Comparison of ENCODE assay signal across 25 cellular contexts in genomic region chr3:64916192-64916798, GRCh38.
DNase-seq lines count a peak whose midpoint lies in the region; ATAC-seq, FAIRE-seq and TF ChIP-seq lines count a peak whose summit lies in the region.
"Had no signal": no experiment of that assay in that cellular context is flagged by ENCODE, and none has a peak within 500 bp of the region (broad histone marks: within the 10 kb centered on the region; RNA-seq: fewer than 3 reads in every experiment).

No MANE protein-coding gene starts in this region.

- H2AFZ ChIP-seq in endothelial cell of umbilical vein (ENCODE audit: low read depth, low read length), result no peak overlapping the region

- TF ChIP-seq POLR2A in endothelial cell of umbilical vein (IDR thresholded peaks at IDR 0.05; ENCODE audit: low read depth, low read length) (no peak), stomach (IDR thresholded peaks at IDR 0.05) (no peak)

- H3K27ac ChIP-seq in endothelial cell of umbilical vein (ENCODE audit: insufficient read depth, low read depth, low read length), result peak overlapping the region; percentile 31
- H3K27ac ChIP-seq in mesendoderm (ENCODE audit: low read depth, low read length), result peak overlapping the region; percentile 64
- H3K27ac ChIP-seq in stomach, result peak overlapping the region in 4 of 5 donors; percentile 10 to 53 (median 26)
- H3K27ac ChIP-seq: 22Rv1, tibial artery, WERI-Rb-1 had no signal

- ATAC-seq in GM21447 (IDR thresholded peaks at IDR 0.05; ENCODE audit: unreplicated experiment), result no peak
- ATAC-seq: PC-3, T-helper 17 cell had no signal

- H2BK120ac ChIP-seq in mesendoderm (ENCODE audit: low read depth, low read length), result peak overlapping the region; percentile 51

- DNase-seq in DMS53 (lab: John Stamatoyannopoulos, UW) (peak; percentile 2), DMS53 treated with DMSO at 0.1 percent for 48 hours (lab: John Stamatoyannopoulos, UW; ENCODE audit: unreplicated experiment) (no peak), endothelial cell of umbilical vein (ENCODE audit: low read depth, low spot score) (no peak), mesendoderm (no peak), stomach (no peak), cerebellum (ENCODE audit: low spot score) (no peak)
- no peak for DNase-seq in T-helper 2 cell treated with Interferon-gamma antibody and Interleukin-4, amounts not matched to agents 5 μg/mL and 100 μg/mL, for 36 hours (ENCODE audit: low spot score)
- DNase-seq: activated CD4-positive, alpha-beta T cell treated with anti-CD3 and anti-CD28 coated beads, Interleukin-2, amount 50 U/mL, for 48 hours; activated naive CD4-positive, alpha-beta T cell treated with Interleukin-2 at 50 U/mL for 16 hours; BE2C; effector CD4-positive, alpha-beta T cell; GOT3; immature natural killer cell; NCI-H1105; NCI-H2081 treated with DMSO at 0.1 percent for 48 hours; NCI-H748 treated with DMSO at 0.1 percent for 48 hours; PC-3; T-helper 17 cell; tibial artery; WERI-Rb-1 had no signal

- no peak overlapping the region for H4K5ac ChIP-seq in mesendoderm (ENCODE audit: low read length)

- H3K4me2 ChIP-seq in endothelial cell of umbilical vein (ENCODE audit: insufficient read depth, low read length) (peak overlapping the region; percentile 18), mesendoderm (ENCODE audit: low read length) (no peak overlapping the region)

- intact Hi-C loops in endothelial cell of umbilical vein (cut with micrococcal nuclease), result no loop called here
- intact Hi-C loops in stomach (cut with DNase I; ENCODE audit: low total_unique reads), result no loop called here

- no peaks in the 10 kb centered on the region for H4K20me1 ChIP-seq in endothelial cell of umbilical vein (replicated peaks; ENCODE audit: control insufficient read depth, extremely low read depth, insufficient read depth, low read length)

- peak overlapping the region; percentile 65 for H3K4ac ChIP-seq in mesendoderm (ENCODE audit: low read depth, low read length)

- no peak overlapping the region for H3K27ac Mint-ChIP-seq in T-helper 2 cell treated with Interferon-gamma antibody and Interleukin-4, amounts not matched to agents 5 μg/mL and 100 μg/mL, for 36 hours
- H3K27ac Mint-ChIP-seq: immature natural killer cell; stimulated activated effector memory CD8-positive, alpha-beta T cell treated with anti-CD3 and anti-CD28 coated beads, Interleukin-12 subunit alpha, Interleukin-12 subunit beta, amount 100 ng/mL, for 72 hours; T-helper 17 cell had no signal

- TF ChIP-seq CTCF in endothelial cell of umbilical vein (IDR thresholded peaks at IDR 0.05; ENCODE audit: extremely low read depth in 1 of 2, insufficient read depth in 1 of 2, low read depth in 1 of 2, low read length in 2 of 2) (no peak), stomach (IDR thresholded peaks at IDR 0.05) (no peak)

- no peak overlapping the region for H2BK15ac ChIP-seq in mesendoderm (replicated peaks; ENCODE audit: low read depth)

- no peak overlapping the region for H3K9ac ChIP-seq in endothelial cell of umbilical vein (replicated peaks; ENCODE audit: extremely low read depth, insufficient read depth, low read length)
- H3K9ac ChIP-seq in mesendoderm (ENCODE audit: low read length), result no peak overlapping the region

- TSS peak; percentile 49 for BruUV-seq in endothelial cell of umbilical vein (replicated peaks; lab: Mats Ljungman, UMichigan)

- H3K79me1 ChIP-seq in mesendoderm (ENCODE audit: low read length), result no peaks in the 10 kb centered on the region

- peak overlapping the region; percentile 62 for H3K56ac ChIP-seq in mesendoderm (ENCODE audit: low read length)

- H3K27me3 ChIP-seq in endothelial cell of umbilical vein (ENCODE audit: control insufficient read depth in 2 of 2, insufficient read depth in 2 of 2, low read length in 2 of 2) (no peaks in the 10 kb centered on the region), mesendoderm (ENCODE audit: insufficient read depth, low read length, poor library complexity) (no peaks in the 10 kb centered on the region), stomach (no peaks in the 10 kb centered on the region)
- H3K27me3 ChIP-seq: BE2C, tibial artery had no signal

- H3K9me3 ChIP-seq in endothelial cell of umbilical vein (replicated peaks; ENCODE audit: control insufficient read depth, insufficient read depth, low read length) (no peaks in the 10 kb centered on the region), stomach (no peaks in the 10 kb centered on the region)
- H3K9me3 ChIP-seq: BE2C, tibial artery had no signal

- H3K36me3 ChIP-seq in endothelial cell of umbilical vein (ENCODE audit: control insufficient read depth in 2 of 2, extremely low read depth in 1 of 2, insufficient read depth in 2 of 2, low read length in 2 of 2) (no peaks in the 10 kb centered on the region), mesendoderm (ENCODE audit: control insufficient read depth, insufficient read depth, low read length) (no peaks in the 10 kb centered on the region), stomach (no peaks in the 10 kb centered on the region)
- H3K36me3 ChIP-seq: BE2C, tibial artery, WERI-Rb-1 had no signal

- WGBS in mesendoderm (ENCODE audit: extremely low coverage, insufficient coverage, low lambda C conversion rate), result no CpG with 5 or more reads among the region's 8 CpGs
- 82 to 89% (median 85%) methylated on average over 8 of the region's 8 CpGs for WGBS in stomach, 5 donors

- H3K9me1 ChIP-seq in endothelial cell of umbilical vein (replicated peaks; ENCODE audit: control insufficient read depth, extremely low read depth, insufficient read depth, low read length), result no peaks in the 10 kb centered on the region

- H3K27me3 Mint-ChIP-seq in T-helper 2 cell treated with Interferon-gamma antibody and Interleukin-4, amounts not matched to agents 5 μg/mL and 100 μg/mL, for 36 hours (ENCODE audit: low read depth), result no peaks in the 10 kb centered on the region
- H3K27me3 Mint-ChIP-seq: central memory CD8-positive, alpha-beta T cell; T-helper 17 cell had no signal

- POLR2A ChIA-PET in endothelial cell of umbilical vein (lab: Charles Lee), result no interaction called here

- no peak overlapping the region for H3K23ac ChIP-seq in mesendoderm (ENCODE audit: low read length)

- no peaks in the 10 kb centered on the region for H3K36me3 Mint-ChIP-seq in T-helper 2 cell treated with Interferon-gamma antibody and Interleukin-4, amounts not matched to agents 5 μg/mL and 100 μg/mL, for 36 hours (ENCODE audit: low read depth)
- H3K36me3 Mint-ChIP-seq: immature natural killer cell; stimulated activated effector memory CD8-positive, alpha-beta T cell treated with anti-CD3 and anti-CD28 coated beads, Interleukin-12 subunit alpha, Interleukin-12 subunit beta, amount 100 ng/mL, for 72 hours had no signal

- TF ChIP-seq EP300 in stomach (IDR thresholded peaks at IDR 0.05), result no peak

- no peaks in the 10 kb centered on the region for H3K4me1 Mint-ChIP-seq in T-helper 2 cell treated with Interferon-gamma antibody and Interleukin-4, amounts not matched to agents 5 μg/mL and 100 μg/mL, for 36 hours (ENCODE audit: low read depth)
- H3K4me1 Mint-ChIP-seq: central memory CD8-positive, alpha-beta T cell; immature natural killer cell; stimulated activated effector memory CD8-positive, alpha-beta T cell treated with anti-CD3 and anti-CD28 coated beads, Interleukin-12 subunit alpha, Interleukin-12 subunit beta, amount 100 ng/mL, for 72 hours; T-helper 17 cell had no signal

- peaks cover 42% of the 10 kb centered on the region for H3K4me1 ChIP-seq in endothelial cell of umbilical vein (ENCODE audit: control insufficient read depth, extremely low read depth, insufficient read depth, low read length)
- peaks cover 15% of the 10 kb centered on the region for H3K4me1 ChIP-seq in mesendoderm (ENCODE audit: control insufficient read depth, low read depth, low read length)
- H3K4me1 ChIP-seq in stomach, result peaks cover 0 to 15% (median 3%) of the 10 kb centered on the region in 4 donors
- H3K4me1 ChIP-seq: BE2C had no signal

- H3K79me2 ChIP-seq in endothelial cell of umbilical vein (ENCODE audit: control insufficient read depth, insufficient read depth, low read length) (no peaks in the 10 kb centered on the region), mesendoderm (ENCODE audit: control insufficient read depth, insufficient read depth, low read length) (no peaks in the 10 kb centered on the region)

- peaks cover 7% of the 10 kb centered on the region for H3K9me3 Mint-ChIP-seq in T-helper 2 cell treated with Interferon-gamma antibody and Interleukin-4, amounts not matched to agents 5 μg/mL and 100 μg/mL, for 36 hours
- H3K9me3 Mint-ChIP-seq: neural crest cell had no signal

- CTCF ChIA-PET in endothelial cell of umbilical vein (lab: Charles Lee), result interaction anchor here (0.6 to 1.9 kb wide), 4 partner anchors 8 to 246 kb away, joined by 3 to 7 read pairs (median 4); no protein-coding TSS in a partner anchor

- H3K4me3 ChIP-seq in endothelial cell of umbilical vein (replicated peaks in 1 of 3; ENCODE audit: insufficient read depth in 1 of 3, low read depth in 1 of 3, low read length in 3 of 3), result no peak overlapping the region
- no peak overlapping the region for H3K4me3 ChIP-seq in mesendoderm (ENCODE audit: low read length)
- H3K4me3 ChIP-seq in stomach, result no peak overlapping the region
- H3K4me3 ChIP-seq: tibial artery had no signal

- peak overlapping the region; percentile 3 for H3K18ac ChIP-seq in mesendoderm (ENCODE audit: low read length)

- H2BK5ac ChIP-seq in mesendoderm (ENCODE audit: low read length), result peak overlapping the region; percentile 78

- dilution Hi-C loops in endothelial cell of umbilical vein (cut with MboI; ENCODE audit: extremely low pct_ligation_motif_present, low sequenced_read_pairs), result no loop called here

- peak overlapping the region; percentile 57 for H2AK5ac ChIP-seq in mesendoderm (ENCODE audit: low read length)

- no peak for FAIRE-seq in endothelial cell of umbilical vein (lab: Jason Lieb, UNC)

- H3K4me3 Mint-ChIP-seq in T-helper 2 cell treated with Interferon-gamma antibody and Interleukin-4, amounts not matched to agents 5 μg/mL and 100 μg/mL, for 36 hours, result no peak overlapping the region
- H3K4me3 Mint-ChIP-seq: central memory CD8-positive, alpha-beta T cell; immature natural killer cell; neural crest cell; stimulated activated effector memory CD8-positive, alpha-beta T cell treated with anti-CD3 and anti-CD28 coated beads, Interleukin-12 subunit alpha, Interleukin-12 subunit beta, amount 100 ng/mL, for 72 hours; T-helper 17 cell had no signal

- no peak overlapping the region for H4K8ac ChIP-seq in mesendoderm (ENCODE audit: low read depth, low read length)

TF ChIP-seq in endothelial cell of umbilical vein, 7 proteins besides CTCF, POLR2A, EP300 and RAD21:
- TF ChIP-seq GATA2 (IDR thresholded peaks at IDR 0.05; ENCODE audit: insufficient read depth, insufficient read length, low read depth, low read length) (no peak), EZH2 (IDR thresholded peaks at IDR 0.05; ENCODE audit: borderline replicate concordance, low read depth, low read length, severe bottlenecking) (no peak)
TF ChIP-seq in endothelial cell of umbilical vein: peak in this region for 0.
